Comparison of ENCODE assay signal across 28 cellular contexts in the genomic region with DNA sequence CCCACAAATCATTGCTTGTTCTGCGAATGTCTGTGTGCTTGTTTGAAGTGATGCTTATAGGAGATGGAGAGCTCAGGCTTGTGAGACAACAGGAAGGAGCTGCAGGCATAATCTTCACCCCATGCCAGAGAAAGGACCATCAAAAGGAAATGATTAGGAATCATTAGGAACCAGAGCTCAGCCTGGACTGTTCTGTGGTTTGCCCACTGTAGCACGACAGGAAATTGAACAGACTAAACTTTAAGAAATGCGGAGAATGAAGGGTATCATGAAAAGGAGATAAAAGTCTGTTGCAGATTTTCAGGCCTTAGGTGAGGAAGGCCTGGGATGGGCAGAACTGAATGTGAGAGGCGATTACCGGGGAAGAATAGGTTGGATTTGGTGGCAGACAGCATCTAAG.
DNase-seq lines count a peak whose midpoint lies in the region; TF ChIP-seq lines count a peak whose summit lies in the region.
"Had no signal": no experiment of that assay in that cellular context is flagged by ENCODE, and none has a peak within 500 bp of the region (broad histone marks: within the 10 kb centered on the region; RNA-seq: fewer than 3 reads in every experiment).

No MANE protein-coding gene starts in this region.

- H3K36me3 Mint-ChIP-seq in HFFc6 (ENCODE audit: low read depth): no peaks in the 10 kb centered on the region
- no peaks in the 10 kb centered on the region for H3K36me3 Mint-ChIP-seq in activated T-helper 1 cell treated with anti-CD3 and anti-CD28 coated beads, Interleukin-12 subunit alpha, Interleukin-12 subunit beta, Interleukin-2, Interleukin-4 antibody, amounts not matched to agents 30 ng/mL and 10 ng/mL and 1 ng/mL, durations not matched to agents 14 hours and 24 hours and 36 hours (ENCODE audit: low read depth)
- H3K36me3 Mint-ChIP-seq in nephron progenitor cell (ENCODE audit: low read depth): no peaks in the 10 kb centered on the region

- no peak overlapping the region for H2BK120ac ChIP-seq in mesenchymal stem cell (ENCODE audit: low read depth, low read length)

- no peak overlapping the region for H4K91ac ChIP-seq in mesenchymal stem cell (ENCODE audit: low read length)

- no peak overlapping the region for H2BK12ac ChIP-seq in mesenchymal stem cell (ENCODE audit: low read length in 2 of 2)

- H3K27me3 ChIP-seq in mesenchymal stem cell (ENCODE audit: control insufficient read depth in 1 of 2, insufficient read depth in 1 of 2, low read length in 2 of 2): peaks cover 9 to 12% of the 10 kb centered on the region in 2 experiments
- H3K27me3 ChIP-seq: body of pancreas, right lobe of liver, tibial nerve had no signal

- H2BK5ac ChIP-seq in mesenchymal stem cell (ENCODE audit: low read depth, low read length, poor library complexity, severe bottlenecking): no peak overlapping the region

- H3K27me3 Mint-ChIP-seq in HFFc6 (ENCODE audit: insufficient read depth) (peaks cover under 1% of the 10 kb centered on the region), nephron progenitor cell (ENCODE audit: low read depth, poor library complexity) (no peaks in the 10 kb centered on the region)
- H3K27me3 Mint-ChIP-seq in activated T-helper 1 cell treated with anti-CD3 and anti-CD28 coated beads, Interleukin-12 subunit alpha, Interleukin-12 subunit beta, Interleukin-2, Interleukin-4 antibody, amounts not matched to agents 30 ng/mL and 10 ng/mL and 1 ng/mL, durations not matched to agents 14 hours and 24 hours and 36 hours (ENCODE audit: insufficient read depth): peaks cover 2% of the 10 kb centered on the region

- TF ChIP-seq CTCF in AG10803 (conservative IDR thresholded peaks at IDR 0.05; ENCODE audit: low read length) (no peak), HFFc6 (IDR thresholded peaks at IDR 0.05) (no peak), nephron progenitor cell (IDR thresholded peaks at IDR 0.05) (no peak)

- H3K4ac ChIP-seq in mesenchymal stem cell (ENCODE audit: low read depth in 1 of 2, low read length in 2 of 2): no peak overlapping the region

- no peak overlapping the region for H2AFZ ChIP-seq in mesenchymal stem cell (ENCODE audit: low read depth, low read length)

- H3K27ac Mint-ChIP-seq in HFFc6: peak overlapping the region; percentile 47; the same call in 1 of the 2 replicates
- no peak overlapping the region for H3K27ac Mint-ChIP-seq in activated T-helper 1 cell treated with anti-CD3 and anti-CD28 coated beads, Interleukin-12 subunit alpha, Interleukin-12 subunit beta, Interleukin-2, Interleukin-4 antibody, amounts not matched to agents 30 ng/mL and 10 ng/mL and 1 ng/mL, durations not matched to agents 14 hours and 24 hours and 36 hours
- no peak overlapping the region for H3K27ac Mint-ChIP-seq in nephron progenitor cell
- H3K27ac Mint-ChIP-seq: B cell; dendritic cell treated with granulocyte-macrophage colony-stimulating factor and Interleukin-4, amounts not matched to agents 40 ng/mL and 50 ng/mL, for 4 days had no signal

- intact Hi-C loops in activated T-helper 1 cell treated with anti-CD3 and anti-CD28 coated beads, Interleukin-12 subunit alpha, Interleukin-12 subunit beta, Interleukin-2, Interleukin-4 antibody, amounts not matched to agents 30 ng/mL and 10 ng/mL and 1 ng/mL, durations not matched to agents 14 hours and 24 hours and 36 hours (cut with micrococcal nuclease): no loop called here

- H4K8ac ChIP-seq in mesenchymal stem cell (ENCODE audit: low read length): no peak overlapping the region

- peak; percentile 17 for DNase-seq in AG10803 (ENCODE audit: low read depth)
- DNase-seq in HFFc6: peak; percentile 6
- peak; percentile 35 for DNase-seq in astrocyte of the hippocampus (ENCODE audit: low read depth, low spot score)
- peak; percentile 24 for DNase-seq in mesenchymal stem cell
- no peak for DNase-seq in activated T-helper 1 cell treated with anti-CD3 and anti-CD28 coated beads, Interleukin-12 subunit alpha, Interleukin-12 subunit beta, Interleukin-2, Interleukin-4 antibody, amounts not matched to agents 30 ng/mL and 10 ng/mL and 1 ng/mL, durations not matched to agents 14 hours and 24 hours and 36 hours (ENCODE audit: low spot score)
- no peak for DNase-seq in NCI-H2029 treated with DMSO at 0.1 percent for 48 hours (lab: John Stamatoyannopoulos, UW)
- no peak for DNase-seq in stimulated activated CD4-positive, alpha-beta T cell treated with anti-CD3 and anti-CD28 coated beads, Interleukin-2, amount 100 ng/mL, for 24 hours
- DNase-seq in nephron progenitor cell: no peak
- DNase-seq: activated CD4-positive, alpha-beta T cell treated with anti-CD3 and anti-CD28 coated beads, Interleukin-2, amount 50 U/mL, for 48 hours; activated CD4-positive, CD25-positive, alpha-beta regulatory T cell treated with anti-CD3 and anti-CD28 coated beads, Interleukin-2, amount 50 U/mL, for 72 hours; activated naive CD4-positive, alpha-beta T cell treated with Interleukin-2 at 50 U/mL for 16 hours; body of pancreas; DMS153; GDM1; heart left ventricle; Kasumi-1; kidney; lower lobe of right lung; NCI-H446; NCI-H748 treated with DMSO at 0.1 percent for 48 hours; posterior cingulate gyrus; right lobe of liver; stimulated activated CD4-positive, alpha-beta T cell treated with anti-CD3 and anti-CD28 coated beads, Interleukin-2, amount 100 ng/mL, for 48 hours had no signal

- H3K9ac ChIP-seq in mesenchymal stem cell (ENCODE audit: low read length): no peak overlapping the region

- H3K27ac ChIP-seq in mesenchymal stem cell (ENCODE audit: low read length, poor library complexity, severe bottlenecking): no peak overlapping the region
- H3K27ac ChIP-seq: A549, body of pancreas, heart left ventricle, lower lobe of right lung, right lobe of liver, tibial nerve had no signal

- H3K4me3 Mint-ChIP-seq in HFFc6 (no peak overlapping the region), nephron progenitor cell (no peak overlapping the region)
- no peak overlapping the region for H3K4me3 Mint-ChIP-seq in activated T-helper 1 cell treated with anti-CD3 and anti-CD28 coated beads, Interleukin-12 subunit alpha, Interleukin-12 subunit beta, Interleukin-2, Interleukin-4 antibody, amounts not matched to agents 30 ng/mL and 10 ng/mL and 1 ng/mL, durations not matched to agents 14 hours and 24 hours and 36 hours
- H3K4me3 Mint-ChIP-seq: B cell; dendritic cell treated with granulocyte-macrophage colony-stimulating factor and Interleukin-4, amounts not matched to agents 40 ng/mL and 50 ng/mL, for 4 days had no signal

- H3K4me3 ChIP-seq in AG10803 (ENCODE audit: low read length): no peak overlapping the region
- no peak overlapping the region for H3K4me3 ChIP-seq in mesenchymal stem cell (ENCODE audit: insufficient read depth in 1 of 2, low read depth in 1 of 2, low read length in 2 of 2)
- H3K4me3 ChIP-seq: A549, body of pancreas, HAP-1, heart left ventricle, lower lobe of right lung, right lobe of liver, tibial nerve had no signal

- H3K18ac ChIP-seq in mesenchymal stem cell (ENCODE audit: low read depth in 1 of 2, low read length in 2 of 2): no peak overlapping the region

- no peaks in the 10 kb centered on the region for H3K9me3 ChIP-seq in mesenchymal stem cell (ENCODE audit: control insufficient read depth, low read length)
- H3K9me3 ChIP-seq: A549, body of pancreas, HAP-1, heart left ventricle, lower lobe of right lung, right lobe of liver, tibial nerve had no signal

- no peak overlapping the region for H2BK15ac ChIP-seq in mesenchymal stem cell (ENCODE audit: low read depth, poor library complexity, severe bottlenecking)

- H3K9me3 Mint-ChIP-seq in HFFc6 (peaks cover 8% of the 10 kb centered on the region), nephron progenitor cell (no peaks in the 10 kb centered on the region)
- H3K9me3 Mint-ChIP-seq in activated T-helper 1 cell treated with anti-CD3 and anti-CD28 coated beads, Interleukin-12 subunit alpha, Interleukin-12 subunit beta, Interleukin-2, Interleukin-4 antibody, amounts not matched to agents 30 ng/mL and 10 ng/mL and 1 ng/mL, durations not matched to agents 14 hours and 24 hours and 36 hours: no peaks in the 10 kb centered on the region
- H3K9me3 Mint-ChIP-seq: dendritic cell treated with granulocyte-macrophage colony-stimulating factor and Interleukin-4, amounts not matched to agents 40 ng/mL and 50 ng/mL, for 4 days had no signal

- 24% methylated on average over 5 of the region's 5 CpGs for WGBS in mesenchymal stem cell

- H3K14ac ChIP-seq in mesenchymal stem cell (ENCODE audit: low read length in 2 of 2): no peak overlapping the region

- H3K4me1 ChIP-seq in mesenchymal stem cell (ENCODE audit: control insufficient read depth, insufficient read depth, low read depth, low read length): no peaks in the 10 kb centered on the region
- H3K4me1 ChIP-seq: A549, body of pancreas, HAP-1, lower lobe of right lung, right lobe of liver, tibial nerve had no signal

- no peak overlapping the region for H3K4me2 ChIP-seq in mesenchymal stem cell (ENCODE audit: low read length, poor library complexity, severe bottlenecking)
- H3K4me2 ChIP-seq: A549 had no signal

- no peaks in the 10 kb centered on the region for H3K36me3 ChIP-seq in mesenchymal stem cell (ENCODE audit: control insufficient read depth in 1 of 2, insufficient read depth in 2 of 2, low read depth in 1 of 2, low read length in 2 of 2)
- H3K36me3 ChIP-seq: HAP-1, heart left ventricle, lower lobe of right lung, right lobe of liver, tibial nerve had no signal

- H3K23ac ChIP-seq in mesenchymal stem cell (ENCODE audit: low read length in 2 of 2): no peak overlapping the region

- no peaks in the 10 kb centered on the region for H3K79me1 ChIP-seq in mesenchymal stem cell (replicated peaks; ENCODE audit: low read length, poor library complexity, severe bottlenecking)

- H2AK5ac ChIP-seq in mesenchymal stem cell (ENCODE audit: low read length, severe bottlenecking): no peak overlapping the region

- H3K4me1 Mint-ChIP-seq in HFFc6 (ENCODE audit: low read depth) (peaks cover 11% of the 10 kb centered on the region; the same call in 1 of the 2 replicates), nephron progenitor cell (peaks cover 38% of the 10 kb centered on the region)
- H3K4me1 Mint-ChIP-seq in activated T-helper 1 cell treated with anti-CD3 and anti-CD28 coated beads, Interleukin-12 subunit alpha, Interleukin-12 subunit beta, Interleukin-2, Interleukin-4 antibody, amounts not matched to agents 30 ng/mL and 10 ng/mL and 1 ng/mL, durations not matched to agents 14 hours and 24 hours and 36 hours (ENCODE audit: low read depth): no peaks in the 10 kb centered on the region
- H3K4me1 Mint-ChIP-seq: B cell had no signal

Comparison
In these comparisons a context has a peak if more than half of its experiments do, and no peak if none do; other contexts are left out.
1. DNase-seq: peak in AG10803 (single experiment), HFFc6 (single experiment), astrocyte of the hippocampus (single experiment) and mesenchymal stem cell (single experiment); none in activated T-helper 1 cell treated with anti-CD3 and anti-CD28 coated beads, Interleukin-12 subunit alpha, Interleukin-12 subunit beta, Interleukin-2, Interleukin-4 antibody, amounts not matched to agents 30 ng/mL and 10 ng/mL and 1 ng/mL, durations not matched to agents 14 hours and 24 hours and 36 hours (single experiment), NCI-H2029 treated with DMSO at 0.1 percent for 48 hours (single experiment), stimulated activated CD4-positive, alpha-beta T cell treated with anti-CD3 and anti-CD28 coated beads, Interleukin-2, amount 100 ng/mL, for 24 hours (0 of 2) and nephron progenitor cell (single experiment).